ENCODE assay signal across 8 cellular contexts in genomic region chr2:191845876-191846786, GRCh38.
DNase-seq lines count a peak whose midpoint lies in the region; ATAC-seq and TF ChIP-seq lines count a peak whose summit lies in the region.

No MANE protein-coding gene starts in this region.

- ATAC-seq in HG02798 (IDR thresholded peaks at IDR 0.05; ENCODE audit: poor library complexity, unreplicated experiment) (peak; percentile 22), GM19452 (IDR thresholded peaks at IDR 0.05; ENCODE audit: unreplicated experiment) (no peak)

- DNase-seq in astrocyte of the spinal cord (ENCODE audit: low read depth, low spot score): no peak
- DNase-seq in left kidney (ENCODE audit: low read depth, low spot score): peak; percentile 19
- DNase-seq in substantia nigra (lab: John Stamatoyannopoulos, UW): no peak
- DNase-seq in Kasumi-1 (lab: John Stamatoyannopoulos, UW): no peak
- DNase-seq in stimulated activated CD4-positive, alpha-beta T cell treated with anti-CD3 and anti-CD28 coated beads, Interleukin-1b, Interleukin-23, amount 100 ng/mL, for 48 hours: no peak
- DNase-seq in kidney glomerular epithelial cell (lab: John Stamatoyannopoulos, UW): no peak

- in situ Hi-C loops in astrocyte of the spinal cord (cut with HindIII; ENCODE audit: low sequenced_read_pairs): no loop called here

- H3K27ac ChIP-seq in substantia nigra (ENCODE audit: low read depth, low read length, poor library complexity, severe bottlenecking): peak overlapping the region; percentile 8

- no peak for TF ChIP-seq CTCF in astrocyte of the spinal cord (IDR thresholded peaks at IDR 0.05; ENCODE audit: low read depth, low read length)

- H3K4me3 ChIP-seq in astrocyte of the spinal cord (ENCODE audit: low read depth, low read length): peak overlapping the region; percentile 48
